ENCODE assay signal across 20 cellular contexts in genomic region chr5:141716009-141716408, GRCh38. TPM values are rescaled to one million over a fixed set of nuclear protein-coding genes. Genes with fewer than 3 reads are reported as not detected.
DNase-seq lines count a peak whose midpoint lies in the region; ATAC-seq and TF ChIP-seq lines count a peak whose summit lies in the region.
"Had no signal": no experiment of that assay in that cellular context is flagged by ENCODE, and none has a peak within 500 bp of the region (broad histone marks: within the 10 kb centered on the region; RNA-seq: fewer than 3 reads in every experiment).

No MANE protein-coding gene starts in this region.

- peaks cover 51% of the 10 kb centered on the region for H3K4me1 ChIP-seq in RWPE2 (ENCODE audit: insufficient read depth, poor library complexity, severe bottlenecking)

- H3K27me3 ChIP-seq in RWPE2 (ENCODE audit: insufficient read depth, poor library complexity, severe bottlenecking) = no peaks in the 10 kb centered on the region
- H3K27me3 ChIP-seq: upper lobe of left lung had no signal

- H3K27me3 Mint-ChIP-seq in activated CD8-positive, alpha-beta T cell treated with anti-CD3 and anti-CD28 coated beads for 36 hours = no peaks in the 10 kb centered on the region

- POLR2A ChIA-PET in activated CD8-positive, alpha-beta T cell treated with anti-CD3 and anti-CD28 coated beads for 36 hours (lab: Charles Lee) = interaction anchor here (0.8 kb wide), 1 partner anchor 9 kb away, joined by 3 read pairs; no protein-coding TSS in a partner anchor

- no peaks in the 10 kb centered on the region for H3K36me3 Mint-ChIP-seq in activated CD8-positive, alpha-beta T cell treated with anti-CD3 and anti-CD28 coated beads for 36 hours (ENCODE audit: low read depth)
- H3K36me3 Mint-ChIP-seq: activated naive CD8-positive, alpha-beta T cell treated with anti-CD3 and anti-CD28 coated beads, Interleukin-2, amount 10 ng/mL, durations not matched to agents 7 days and 5 days had no signal

- H3K9me3 ChIP-seq in RWPE2 (ENCODE audit: severe bottlenecking) = no peaks in the 10 kb centered on the region
- H3K9me3 ChIP-seq in iPS-18c (ENCODE audit: control insufficient read depth, insufficient read depth, low read length) = no peaks in the 10 kb centered on the region
- H3K9me3 ChIP-seq: upper lobe of left lung had no signal

- no peaks in the 10 kb centered on the region for H3K9me3 Mint-ChIP-seq in activated CD8-positive, alpha-beta T cell treated with anti-CD3 and anti-CD28 coated beads for 36 hours
- H3K9me3 Mint-ChIP-seq: activated naive CD8-positive, alpha-beta T cell treated with anti-CD3 and anti-CD28 coated beads, Interleukin-2, amount 10 ng/mL, durations not matched to agents 7 days and 5 days; nephron; stimulated activated naive CD8-positive, alpha-beta T cell treated with anti-CD3 and anti-CD28 coated beads, Interleukin-15, amount 100 ng/mL, for 72 hours; T-helper 1 cell treated with Interleukin-12 subunit alpha and Interleukin-12 subunit beta and Interleukin-4 antibody, amounts not matched to agents 30 μg/mL and 1 μg/mL, for 36 hours had no signal

- H3K4me1 Mint-ChIP-seq in activated CD8-positive, alpha-beta T cell treated with anti-CD3 and anti-CD28 coated beads for 36 hours (ENCODE audit: low read depth) = no peaks in the 10 kb centered on the region
- H3K4me1 Mint-ChIP-seq: nephron had no signal

- no peak overlapping the region for H3K4me3 Mint-ChIP-seq in activated CD8-positive, alpha-beta T cell treated with anti-CD3 and anti-CD28 coated beads for 36 hours
- H3K4me3 Mint-ChIP-seq: activated naive CD8-positive, alpha-beta T cell treated with anti-CD3 and anti-CD28 coated beads, Interleukin-2, amount 10 ng/mL, durations not matched to agents 7 days and 5 days; nephron; stimulated activated naive CD8-positive, alpha-beta T cell treated with anti-CD3 and anti-CD28 coated beads, Interleukin-15, amount 100 ng/mL, for 72 hours; T-helper 1 cell treated with Interleukin-12 subunit alpha and Interleukin-12 subunit beta and Interleukin-4 antibody, amounts not matched to agents 30 μg/mL and 1 μg/mL, for 36 hours had no signal

- no peak for TF ChIP-seq CTCF in RWPE2 (IDR thresholded peaks at IDR 0.05; ENCODE audit: poor library complexity, severe bottlenecking)
- TF ChIP-seq CTCF in activated CD8-positive, alpha-beta T cell treated with anti-CD3 and anti-CD28 coated beads for 36 hours (IDR thresholded peaks at IDR 0.05) = no peak

- H3K4me3 ChIP-seq in RWPE2 (ENCODE audit: severe bottlenecking) (no peak overlapping the region), iPS-18c (ENCODE audit: insufficient read depth, low read depth, low read length) (0 out of 2 replicates have a peak overlapping the region, but pooled peaks have one; percentile 15)
- H3K4me3 ChIP-seq: GM23248, upper lobe of left lung had no signal

- no peak overlapping the region for H3K27ac Mint-ChIP-seq in activated CD8-positive, alpha-beta T cell treated with anti-CD3 and anti-CD28 coated beads for 36 hours
- H3K27ac Mint-ChIP-seq: activated naive CD8-positive, alpha-beta T cell treated with anti-CD3 and anti-CD28 coated beads, Interleukin-2, amount 10 ng/mL, durations not matched to agents 7 days and 5 days; nephron; stimulated activated naive CD8-positive, alpha-beta T cell treated with anti-CD3 and anti-CD28 coated beads, Interleukin-15, amount 100 ng/mL, for 72 hours; T-helper 1 cell treated with Interleukin-12 subunit alpha and Interleukin-12 subunit beta and Interleukin-4 antibody, amounts not matched to agents 30 μg/mL and 1 μg/mL, for 36 hours had no signal

- in situ Hi-C loops in KBM-7 (cut with MboI; ENCODE audit: low pct_unique_long_range_greater_than_20kb, low sequenced_read_pairs) = no loop called here

- H3K27ac ChIP-seq in RWPE2 (ENCODE audit: poor library complexity, severe bottlenecking) = peak overlapping the region; percentile 92
- H3K27ac ChIP-seq: GM23248, upper lobe of left lung had no signal

- peak; percentile 56 for ATAC-seq in RWPE2 (ENCODE audit: low read depth)
- ATAC-seq in GM21528 (IDR thresholded peaks at IDR 0.05; ENCODE audit: low FRiP score, unreplicated experiment) = no peak
- no peak for ATAC-seq in activated CD8-positive, alpha-beta T cell treated with anti-CD3 and anti-CD28 coated beads for 36 hours
- ATAC-seq: stimulated activated naive CD8-positive, alpha-beta T cell treated with anti-CD3 and anti-CD28 coated beads, Interleukin-15, amount 100 ng/mL, for 72 hours had no signal

- CTCF ChIA-PET in activated CD8-positive, alpha-beta T cell treated with anti-CD3 and anti-CD28 coated beads for 36 hours (lab: Charles Lee) = interaction anchor here (1.3 kb wide), 2 partner anchors 163 to 245 kb away, joined by 4 read pairs; no protein-coding TSS in a partner anchor

- DNase-seq in ELF-1 (ENCODE audit: low read depth, low spot score) = peak; percentile 67
- peak; percentile 15 for DNase-seq in KBM-7
- DNase-seq in RWPE2 (ENCODE audit: low spot score) = peak; percentile 87
- DNase-seq in GF-D8 (lab: John Stamatoyannopoulos, UW) = no peak
- DNase-seq in activated CD8-positive, alpha-beta T cell treated with anti-CD3 and anti-CD28 coated beads for 36 hours = no peak
- no peak for DNase-seq in activated T-cell treated with anti-CD3 and anti-CD28 coated beads, Interleukin-2, amount 50 U/mL, for 48 hours
- DNase-seq: activated CD4-positive, CD25-positive, alpha-beta regulatory T cell; activated naive CD8-positive, alpha-beta T cell treated with anti-CD3 and anti-CD28 coated beads, Interleukin-2, amount 10 ng/mL, durations not matched to agents 7 days and 5 days; cortex of kidney; EL; GM23248; mesenchymal stem cell; NCI-H345; stimulated activated CD4-positive, alpha-beta T cell treated with anti-CD3 and anti-CD28 coated beads, Interleukin-2, amount 100 ng/mL, for 24 hours; stimulated activated naive CD8-positive, alpha-beta T cell treated with anti-CD3 and anti-CD28 coated beads, Interleukin-15, amount 100 ng/mL, for 72 hours had no signal

- intact Hi-C loops in activated CD8-positive, alpha-beta T cell treated with anti-CD3 and anti-CD28 coated beads for 36 hours (cut with micrococcal nuclease) = no loop called here

- no peaks in the 10 kb centered on the region for H3K36me3 ChIP-seq in RWPE2 (ENCODE audit: low read depth)
- H3K36me3 ChIP-seq: upper lobe of left lung had no signal

RNA-seq across cellular contexts. Expression of gene ARAP3, which starts 34.0 kb away (rescaled TPM):
- 1 to 10 TPM; 5.9 to 7.2 TPM for total RNA-seq in activated CD8-positive, alpha-beta T cell treated with anti-CD3 and anti-CD28 coated beads for 36 hours

Comparison
In these comparisons a context has a peak if more than half of its experiments do, and no peak if none do; other contexts are left out.
1. DNase-seq: peak in ELF-1 (single experiment), KBM-7 (single experiment) and RWPE2 (single experiment); none in GF-D8 (single experiment), activated CD8-positive, alpha-beta T cell treated with anti-CD3 and anti-CD28 coated beads for 36 hours (single experiment) and activated T-cell treated with anti-CD3 and anti-CD28 coated beads, Interleukin-2, amount 50 U/mL, for 48 hours (0 of 2).